ENCODE assay signal across 8 cellular contexts in genomic region chr3:53161820-53162671, GRCh38. TPM values are rescaled to one million over a fixed set of nuclear protein-coding genes. Genes with fewer than 3 reads are reported as not detected.
DNase-seq lines count a peak whose midpoint lies in the region; ATAC-seq and TF ChIP-seq lines count a peak whose summit lies in the region.

No MANE protein-coding gene starts in this region.

- H3K36me3 Mint-ChIP-seq in activated CD4-positive, alpha-beta T cell treated with anti-CD3 and anti-CD28 coated beads, Interleukin-2, amount 10 ng/mL, durations not matched to agents 24 days and 14 days (ENCODE audit: low read depth), result peaks cover 13% of the 10 kb centered on the region
- H3K36me3 Mint-ChIP-seq in endodermal cell (ENCODE audit: low read depth), result no peaks in the 10 kb centered on the region
- peaks cover 0 to 5% (median 0%) of the 10 kb centered on the region in 5 donors for H3K36me3 Mint-ChIP-seq in naive thymus-derived CD4-positive, alpha-beta T cell

- H3K27ac Mint-ChIP-seq in activated CD4-positive, alpha-beta T cell treated with anti-CD3 and anti-CD28 coated beads, Interleukin-2, amount 10 ng/mL, durations not matched to agents 24 days and 14 days, result peak overlapping the region; percentile 90
- H3K27ac Mint-ChIP-seq in endodermal cell, result peak overlapping the region; percentile 2
- peak overlapping the region; percentile 79 to 93 (median 86) for H3K27ac Mint-ChIP-seq in naive thymus-derived CD4-positive, alpha-beta T cell

- intact Hi-C loops in activated CD4-positive, alpha-beta T cell treated with anti-CD3 and anti-CD28 coated beads, Interleukin-2, amount 10 ng/mL, durations not matched to agents 24 days and 14 days (cut with micrococcal nuclease), result loop anchor here (1.0 to 2.0 kb wide), 3 partner anchors 35 to 93 kb away; no protein-coding TSS in a partner anchor
- intact Hi-C loops in naive thymus-derived CD4-positive, alpha-beta T cell (cut with micrococcal nuclease), result loop anchor here (1.0 to 5.0 kb wide), 8 partner anchors 32 to 729 kb away; partner anchors contain the start of genes RFT1 (in 2 of the 2) and SELENOK (in 1 of the 2)
- intact Hi-C loops in tibial artery (cut with DNase I; ENCODE audit: low total_unique reads), result loop anchor here (2.0 kb wide), 1 partner anchor 27 kb away; no protein-coding TSS in a partner anchor

- H3K4me1 Mint-ChIP-seq in activated CD4-positive, alpha-beta T cell treated with anti-CD3 and anti-CD28 coated beads, Interleukin-2, amount 10 ng/mL, durations not matched to agents 24 days and 14 days, result peaks cover 29% of the 10 kb centered on the region
- peaks cover 35% of the 10 kb centered on the region for H3K4me1 Mint-ChIP-seq in endodermal cell
- H3K4me1 Mint-ChIP-seq in naive thymus-derived CD4-positive, alpha-beta T cell, result peaks cover 18 to 33% (median 23%) of the 10 kb centered on the region in 7 donors

- CTCF ChIA-PET in naive thymus-derived CD4-positive, alpha-beta T cell (lab: Charles Lee), result no interaction called here

- H3K9ac ChIP-seq in endodermal cell (ENCODE audit: extremely low read depth, low read length, poor library complexity, severe bottlenecking), result no peak overlapping the region

- peak overlapping the region; percentile 87 for H3K4me3 Mint-ChIP-seq in activated CD4-positive, alpha-beta T cell treated with anti-CD3 and anti-CD28 coated beads, Interleukin-2, amount 10 ng/mL, durations not matched to agents 24 days and 14 days
- H3K4me3 Mint-ChIP-seq in endodermal cell, result peak overlapping the region; percentile 82
- H3K4me3 Mint-ChIP-seq in naive thymus-derived CD4-positive, alpha-beta T cell, result peak overlapping the region; percentile 76 to 93 (median 86)

- H3K9me3 ChIP-seq in endodermal cell (ENCODE audit: control insufficient read depth, low read length) (no peaks in the 10 kb centered on the region), tibial artery (no peaks in the 10 kb centered on the region)
- H3K9me3 ChIP-seq in naive thymus-derived CD4-positive, alpha-beta T cell (ENCODE audit: control insufficient read depth in 2 of 3, low read length in 3 of 3), result no peaks in the 10 kb centered on the region

- 9 to 10% methylated on average over 10 to 40 of the region's 49 CpGs for WGBS in endodermal cell (ENCODE audit: insufficient coverage in 1 of 2, insufficient read length in 1 of 2), 2 experiments

- H3K4me1 ChIP-seq in endodermal cell (ENCODE audit: control insufficient read depth, insufficient read depth, low read length), result peaks cover 12% of the 10 kb centered on the region
- peaks cover 9 to 22% of the 10 kb centered on the region in 2 donors for H3K4me1 ChIP-seq in naive thymus-derived CD4-positive, alpha-beta T cell (ENCODE audit: control insufficient read depth in 2 of 2, insufficient read depth in 2 of 2, low read length in 2 of 2)
- H3K4me1 ChIP-seq in tibial artery, result peaks cover 0 to 66% (median 33%) of the 10 kb centered on the region in 4 donors

- no peaks in the 10 kb centered on the region for H3K36me3 ChIP-seq in endodermal cell (ENCODE audit: control insufficient read depth, insufficient read depth, low read length)
- peaks cover 0 to 4% (median 0%) of the 10 kb centered on the region in 3 experiments for H3K36me3 ChIP-seq in naive thymus-derived CD4-positive, alpha-beta T cell (ENCODE audit: control insufficient read depth in 2 of 3, insufficient read depth in 3 of 3, low read length in 3 of 3)
- H3K36me3 ChIP-seq in tibial artery, result peaks cover 0 to 4% (median 0%) of the 10 kb centered on the region in 3 donors

- TF ChIP-seq CTCF in endodermal cell (conservative IDR thresholded peaks at IDR 0.05) (no peak), tibial artery (IDR thresholded peaks at IDR 0.05) (no peak)

- H3K27ac ChIP-seq in endodermal cell (ENCODE audit: low read depth, low read length), result no peak overlapping the region
- peak overlapping the region; percentile 77 for H3K27ac ChIP-seq in naive thymus-derived CD4-positive, alpha-beta T cell (ENCODE audit: low read depth, low read length)
- peak overlapping the region; percentile 86 to 93 for H3K27ac ChIP-seq in tibial artery

- H3K4me3 ChIP-seq in endodermal cell (ENCODE audit: low read length) (peak overlapping the region; percentile 80), tibial artery (peak overlapping the region; percentile 68 to 96)
- peak overlapping the region; percentile 66 for H3K4me3 ChIP-seq in naive thymus-derived CD4-positive, alpha-beta T cell (ENCODE audit: low read length)

- TF ChIP-seq POLR2A in GM15510 (IDR thresholded peaks at IDR 0.05; ENCODE audit: borderline replicate concordance, extremely low read depth, insufficient read length), result peak; percentile 56

- H3K27me3 ChIP-seq in endodermal cell (ENCODE audit: control insufficient read depth, insufficient read depth, low read length, poor library complexity, severe bottlenecking), result peaks cover 5% of the 10 kb centered on the region
- no peaks in the 10 kb centered on the region for H3K27me3 ChIP-seq in naive thymus-derived CD4-positive, alpha-beta T cell (ENCODE audit: control insufficient read depth in 2 of 2, insufficient read depth in 2 of 2, low read length in 2 of 2)
- H3K27me3 ChIP-seq in tibial artery, result no peaks in the 10 kb centered on the region

- peak; percentile 22 for DNase-seq in HuH-7.5 (ENCODE audit: low spot score)
- DNase-seq in activated CD4-positive, alpha-beta T cell treated with anti-CD3 and anti-CD28 coated beads, Interleukin-2, amount 10 ng/mL, durations not matched to agents 24 days and 14 days, result peak; percentile 84
- peak; percentile 80 for DNase-seq in endodermal cell
- peak in 8 of 9 donors; percentile 20 to 61 (median 30) for DNase-seq in naive thymus-derived CD4-positive, alpha-beta T cell
- no peak for DNase-seq in tibial artery
- DNase-seq in NCI-H1092 (lab: John Stamatoyannopoulos, UW), result no peak
- DNase-seq in T1000 (lab: John Stamatoyannopoulos, UW), result no peak

- POLR2A ChIA-PET in naive thymus-derived CD4-positive, alpha-beta T cell (lab: Charles Lee), result no interaction called here

- ATAC-seq in naive thymus-derived CD4-positive, alpha-beta T cell, result peak; percentile 51

- H3K9me3 Mint-ChIP-seq in activated CD4-positive, alpha-beta T cell treated with anti-CD3 and anti-CD28 coated beads, Interleukin-2, amount 10 ng/mL, durations not matched to agents 24 days and 14 days, result no peaks in the 10 kb centered on the region
- no peaks in the 10 kb centered on the region for H3K9me3 Mint-ChIP-seq in endodermal cell
- no peaks in the 10 kb centered on the region for H3K9me3 Mint-ChIP-seq in naive thymus-derived CD4-positive, alpha-beta T cell

- peaks cover 26% of the 10 kb centered on the region for H3K27me3 Mint-ChIP-seq in activated CD4-positive, alpha-beta T cell treated with anti-CD3 and anti-CD28 coated beads, Interleukin-2, amount 10 ng/mL, durations not matched to agents 24 days and 14 days
- peaks cover 6% of the 10 kb centered on the region for H3K27me3 Mint-ChIP-seq in endodermal cell (ENCODE audit: insufficient read depth)
- H3K27me3 Mint-ChIP-seq in naive thymus-derived CD4-positive, alpha-beta T cell, result peaks cover 0 to 29% (median 7%) of the 10 kb centered on the region in 5 donors

RNA-seq across cellular contexts. Expression of gene PRKCD, which starts 1.0 kb away (rescaled TPM):
- total RNA-seq in activated CD4-positive, alpha-beta T cell treated with anti-CD3 and anti-CD28 coated beads, Interleukin-2, amount 10 ng/mL, durations not matched to agents 24 days and 14 days, result 28.1 and 28.8 TPM in 2 replicates
- total RNA-seq in endodermal cell, result 10 to 100 TPM; 19.9 to 26.6 TPM
- polyA plus RNA-seq in endodermal cell (2013, experiment 1 of 2), result 14.3 TPM
- 15.7 TPM for polyA plus RNA-seq in endodermal cell (2013, experiment 2 of 2)
- total RNA-seq in naive thymus-derived CD4-positive, alpha-beta T cell, result 10 to 100 TPM; 10.2 to 72.8 (median 18.7) TPM
- polyA plus RNA-seq in naive thymus-derived CD4-positive, alpha-beta T cell, result 10 to 100 TPM in 1 of 2 donors, 1 to 10 TPM in 1; 7.7 to 17.5 TPM

RNA-seq across cellular contexts. Expression of gene RFT1, which starts 31.8 kb away (rescaled TPM):
- total RNA-seq in activated CD4-positive, alpha-beta T cell treated with anti-CD3 and anti-CD28 coated beads, Interleukin-2, amount 10 ng/mL, durations not matched to agents 24 days and 14 days, result 47.4 and 47.6 TPM in 2 replicates
- 10 to 100 TPM; 29.3 to 35.2 TPM for total RNA-seq in endodermal cell
- polyA plus RNA-seq in endodermal cell (2013, experiment 1 of 2), result 27.5 TPM
- 22.1 TPM for polyA plus RNA-seq in endodermal cell (2013, experiment 2 of 2)
- 10 to 100 TPM; 16.0 to 32.0 (median 26.0) TPM for total RNA-seq in naive thymus-derived CD4-positive, alpha-beta T cell
- polyA plus RNA-seq in naive thymus-derived CD4-positive, alpha-beta T cell, result 10 to 100 TPM; 22.9 to 24.1 TPM

Comparison
In these comparisons a context has a peak if more than half of its experiments do, and no peak if none do; other contexts are left out.
1. DNase-seq: peak in HuH-7.5 (single experiment), activated CD4-positive, alpha-beta T cell treated with anti-CD3 and anti-CD28 coated beads, Interleukin-2, amount 10 ng/mL, durations not matched to agents 24 days and 14 days (single experiment), endodermal cell (single experiment) and naive thymus-derived CD4-positive, alpha-beta T cell (8 of 9); none in tibial artery (0 of 2), NCI-H1092 (single experiment) and T1000 (single experiment).
2. H3K27ac Mint-ChIP-seq: peak in every context shown above with its lines; median percentile 90 in activated CD4-positive, alpha-beta T cell treated with anti-CD3 and anti-CD28 coated beads, Interleukin-2, amount 10 ng/mL, durations not matched to agents 24 days and 14 days; 86 in naive thymus-derived CD4-positive, alpha-beta T cell; 2 in endodermal cell.
3. Peak in every context shown above with its lines, with median percentiles within 50 percentile points of each other: H3K4me3 Mint-ChIP-seq and H3K4me3 ChIP-seq.